8 cellular contexts compared by ENCODE assay signal in the genomic region with DNA sequence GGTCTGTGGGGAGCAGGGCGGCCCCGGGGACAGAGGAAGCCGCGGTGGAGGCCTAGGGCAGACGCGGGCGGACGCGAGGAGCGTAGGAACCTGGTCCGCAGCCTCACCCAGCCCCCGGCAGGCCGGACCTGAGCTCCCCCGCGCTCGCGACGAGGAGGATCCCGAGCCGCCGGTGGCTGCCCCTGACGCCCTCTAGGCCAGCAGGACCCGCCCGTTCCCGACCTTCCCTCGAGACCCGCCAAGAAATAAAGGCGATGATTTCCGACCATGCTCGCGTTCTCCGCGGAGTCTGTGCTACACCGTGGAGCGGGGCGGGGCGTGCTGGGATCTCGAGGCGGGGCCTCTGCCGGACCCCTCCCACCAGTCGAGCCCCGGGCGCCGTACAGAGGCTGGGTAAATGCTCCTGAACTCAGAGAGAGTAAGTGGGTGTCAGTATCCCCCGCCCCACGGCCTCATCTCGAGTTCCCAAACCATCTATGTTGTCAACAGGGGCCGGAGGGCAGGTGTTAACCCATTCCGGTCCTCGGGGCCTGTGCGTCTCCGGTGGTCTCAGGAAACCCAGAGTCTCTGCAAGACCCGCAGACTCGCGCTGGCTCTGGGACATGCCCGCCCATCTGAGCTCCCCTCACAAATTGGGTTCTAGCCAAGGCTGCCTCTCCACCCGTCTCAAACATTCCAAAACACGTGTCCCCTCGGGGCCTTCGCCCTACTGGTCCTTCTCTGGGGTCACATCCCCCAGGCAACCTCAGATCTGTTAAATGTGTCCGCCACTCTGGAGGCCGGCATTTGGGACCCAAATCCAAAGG. TPM values are rescaled to one million over a fixed set of nuclear protein-coding genes. Genes with fewer than 3 reads are reported as not detected.
DNase-seq lines count a peak whose midpoint lies in the region; ATAC-seq and TF ChIP-seq lines count a peak whose summit lies in the region.

No MANE protein-coding gene starts in this region.

- intact Hi-C loops in activated B cell treated with CpG ODN at 0.5 μM for 24 hours (cut with micrococcal nuclease): loop anchor here (1.0 to 5.0 kb wide), 6 partner anchors 23 to 1751 kb away; a partner anchor contains a TSS
- intact Hi-C loops in lower lobe of right lung (cut with DNase I): no loop called here

- TF ChIP-seq CTCF in GM13976 (IDR thresholded peaks at IDR 0.05; ENCODE audit: borderline replicate concordance, control extremely low read depth, extremely low read depth, insufficient read depth, missing control alignments): no peak
- no peak for TF ChIP-seq CTCF in activated B cell treated with CpG ODN at 0.5 μM for 24 hours (IDR thresholded peaks at IDR 0.05)
- TF ChIP-seq CTCF in lower lobe of right lung (IDR thresholded peaks at IDR 0.05): no peak

- no peaks in the 10 kb centered on the region for H3K9me3 Mint-ChIP-seq in activated B cell treated with CpG ODN at 0.5 μM for 24 hours

- no peaks in the 10 kb centered on the region for H3K27me3 Mint-ChIP-seq in activated B cell treated with CpG ODN at 0.5 μM for 24 hours

- POLR2A ChIA-PET in activated B cell treated with CpG ODN at 0.5 μM for 24 hours (lab: Charles Lee): interaction anchor here (0.6 to 2.3 kb wide), 2 partner anchors 11 to 22 kb away, joined by 3 to 20 read pairs; a partner anchor contains a TSS

- no peak overlapping the region for H3K27ac Mint-ChIP-seq in activated B cell treated with CpG ODN at 0.5 μM for 24 hours

- H3K36me3 ChIP-seq in lower lobe of right lung: no peaks in the 10 kb centered on the region

- H3K27ac ChIP-seq in lower lobe of right lung: peak overlapping the region; percentile 73

- H3K27me3 ChIP-seq in lower lobe of right lung (ENCODE audit: low read depth): no peaks in the 10 kb centered on the region

- H3K4me3 ChIP-seq in lower lobe of right lung: peak overlapping the region; percentile 73

- H3K4me1 Mint-ChIP-seq in activated B cell treated with CpG ODN at 0.5 μM for 24 hours: peaks cover 9% of the 10 kb centered on the region

- H3K9me3 ChIP-seq in lower lobe of right lung: no peaks in the 10 kb centered on the region

- peak overlapping the region; percentile 89 for H3K4me3 Mint-ChIP-seq in activated B cell treated with CpG ODN at 0.5 μM for 24 hours

- in situ Hi-C loops in GM13976 (cut with MboI; ENCODE audit: low sequenced_read_pairs, unreplicated experiment): no loop called here

- peaks cover 2% of the 10 kb centered on the region for H3K36me3 Mint-ChIP-seq in activated B cell treated with CpG ODN at 0.5 μM for 24 hours (ENCODE audit: low read depth)

- peaks cover 6% of the 10 kb centered on the region for H3K4me1 ChIP-seq in lower lobe of right lung

- peak; percentile 42 for ATAC-seq in HG02588 (IDR thresholded peaks at IDR 0.05; ENCODE audit: unreplicated experiment)
- peak; percentile 80 for ATAC-seq in activated B cell treated with CpG ODN at 0.5 μM for 24 hours (ENCODE audit: low read depth)
- peak; percentile 92 to 94 for ATAC-seq in lower lobe of right lung

- CTCF ChIA-PET in activated B cell treated with CpG ODN at 0.5 μM for 24 hours (lab: Charles Lee): interaction anchor here (0.5 to 0.7 kb wide), 2 partner anchors 24 to 110 kb away, joined by 3 read pairs; no protein-coding TSS in a partner anchor

- DNase-seq in GM13976 (ENCODE audit: low spot score) (peak; percentile 86), NCI-H128 (lab: John Stamatoyannopoulos, UW; ENCODE audit: unreplicated experiment) (peak; percentile 11), activated B cell treated with CpG ODN at 0.5 μM for 24 hours (peak; percentile 72), cerebellum (ENCODE audit: low spot score) (peak; percentile 84), lower lobe of right lung (peak; percentile 80), occipital lobe (lab: John Stamatoyannopoulos, UW) (no peak)
- DNase-seq in stimulated activated CD8-positive, alpha-beta memory T cell treated with anti-CD3 and anti-CD28 coated beads, Interleukin-15, amount 100 ng/mL, for 1 hour (ENCODE audit: low read depth): peak; percentile 54

RNA-seq across cellular contexts. Expression of a gene that starts 13.7 kb away (rescaled TPM):
- total RNA-seq in activated B cell treated with CpG ODN at 0.5 μM for 24 hours: 5.1 and 6.3 TPM in 2 replicates
- 0.73 TPM for total RNA-seq in cerebellum
- total RNA-seq in lower lobe of right lung: 2.6 TPM
- not detected for total RNA-seq in occipital lobe

RNA-seq across cellular contexts. Expression of a gene that starts 21.9 kb away (rescaled TPM):
- total RNA-seq in activated B cell treated with CpG ODN at 0.5 μM for 24 hours: 70.7 and 73.2 TPM in 2 replicates
- total RNA-seq in cerebellum: 10.3 TPM
- 62.2 TPM for total RNA-seq in lower lobe of right lung
- 8.3 TPM for total RNA-seq in occipital lobe

Comparison
In these comparisons a context has a peak if more than half of its experiments do, and no peak if none do; other contexts are left out.
1. ATAC-seq: peak in every context shown above with its lines; median percentile 93 in lower lobe of right lung; 80 in activated B cell treated with CpG ODN at 0.5 μM for 24 hours; 42 in HG02588.